Comparison of ENCODE assay signal across 26 cellular contexts in genomic region chr14:49995162-49995561, GRCh38.
A peak's percentile ranks its signal among the peaks of the same experiment; 100 is the strongest.
DNase-seq lines count a peak whose midpoint lies in the region; ATAC-seq, FAIRE-seq and TF ChIP-seq lines count a peak whose summit lies in the region.
"Had no signal": no experiment of that assay in that cellular context is flagged by ENCODE, and none has a peak within 500 bp of the region (broad histone marks: within the 10 kb centered on the region; RNA-seq: fewer than 3 reads in every experiment).

No MANE protein-coding gene starts in this region.

- no peak overlapping the region for H3K9ac ChIP-seq in HepG2 (ENCODE audit: insufficient read depth, low read depth, low read length)

- H2AFZ ChIP-seq in HepG2 (ENCODE audit: low read length) = no peak overlapping the region

- no peaks in the 10 kb centered on the region for H3K79me2 ChIP-seq in HepG2 (ENCODE audit: insufficient read depth, low read length)

- H3K27ac ChIP-seq in HepG2 (ENCODE audit: extremely low read length, insufficient read depth, low read length) = no peak overlapping the region
- H3K27ac ChIP-seq in right lobe of liver = no peak overlapping the region
- H3K27ac ChIP-seq: esophagus squamous epithelium, gastroesophageal sphincter, pancreas, sigmoid colon, thoracic aorta had no signal

- TF ChIP-seq EP300 in HepG2 (IDR thresholded peaks at IDR 0.05; ENCODE audit: low read depth in 2 of 2, low read length in 2 of 2) = no peak
- TF ChIP-seq EP300 in HepG2 (CRISPR knock-in tag; IDR thresholded peaks at IDR 0.05; ENCODE audit: borderline replicate concordance) = no peak

- no peak for TF ChIP-seq RAD21 in HepG2 (CRISPR knock-in tag; IDR thresholded peaks at IDR 0.05)

- 46% methylated on average over 5 of the region's 5 CpGs for WGBS in HepG2 (ENCODE audit: low lambda C conversion rate)
- no CpG with 5 or more reads among the region's 5 CpGs for WGBS in right lobe of liver (ENCODE audit: insufficient coverage, low coverage, low lambda C conversion rate, missing lambda C conversion rate)

- FAIRE-seq in HepG2 (lab: Jason Lieb, UNC) = no peak
- FAIRE-seq: GM12878, pancreas had no signal

- H3K27me3 ChIP-seq in HepG2 (ENCODE audit: control insufficient read depth in 1 of 2, insufficient read depth in 2 of 2, low read length in 2 of 2) = no peaks in the 10 kb centered on the region
- H3K27me3 ChIP-seq in right lobe of liver = no peaks in the 10 kb centered on the region
- H3K27me3 ChIP-seq: esophagus squamous epithelium, gastroesophageal sphincter, pancreas, sigmoid colon had no signal

- H3K4me1 ChIP-seq in HepG2 (ENCODE audit: insufficient read depth, low read length) (peaks cover 69% of the 10 kb centered on the region), right lobe of liver (peaks cover 0 to 23% (median 9%) of the 10 kb centered on the region in 4 donors)

- H3K4me3 ChIP-seq in HepG2 (replicated peaks in 1 of 3; ENCODE audit: insufficient read depth in 1 of 3, low read depth in 2 of 3, low read length in 3 of 3) (no peak overlapping the region), right lobe of liver (no peak overlapping the region)
- H3K4me3 ChIP-seq: esophagus squamous epithelium, gastroesophageal sphincter, GM12878, pancreas, sigmoid colon, thoracic aorta had no signal

- H3K27ac Mint-ChIP-seq in activated T-helper 17 cell treated with anti-CD3 and anti-CD28 coated beads, Interleukin-2, amount 50 U/mL, for 72 hours = peak overlapping the region; percentile 99
- H3K27ac Mint-ChIP-seq in mesothelial cell of epicardium = peak overlapping the region; percentile 55
- H3K27ac Mint-ChIP-seq in stimulated activated naive B cell treated with anti-CD40 and anti-IgM and Interleukin-4, amounts not matched to agents 10 μg/mL and 1 μg/mL and 100 μg/mL, for 72 hours = peak overlapping the region; percentile 25
- H3K27ac Mint-ChIP-seq: activated B cell treated with CpG ODN at 0.5 μM for 24 hours; activated naive CD4-positive, alpha-beta T cell treated with anti-CD3 and anti-CD28 coated beads, Interleukin-2, amount 10 ng/mL, durations not matched to agents 7 days and 5 days; activated T-cell treated with anti-CD3 and anti-CD28 coated beads, Interleukin-2, amount 50 U/mL, for 72 hours; CD8-positive, alpha-beta T cell had no signal

- intact Hi-C loops in HepG2 (cut with micrococcal nuclease; ENCODE audit: unreplicated experiment) = no loop called here
- intact Hi-C loops in right lobe of liver (cut with DNase I) = loop anchor here in 1 of 2 donors (10.0 kb wide), 1 partner anchor 100 kb away; the partner anchor contains the start of gene ARF6
- intact Hi-C loops in sciatic nerve (cut with DNase I) = no loop called here

- H3K4me2 ChIP-seq in HepG2 (ENCODE audit: low read depth, low read length) = peak overlapping the region; percentile 25

- CTCF ChIA-PET in HepG2 (lab: Yijun Ruan, JAX; ENCODE audit: low intra/inter-chr PET ratio, low total read pairs) = no interaction called here

- no TSS peak for BruUV-seq in HepG2 (replicated peaks; lab: Mats Ljungman, UMichigan)

- DNase-seq in HepG2 (ENCODE audit: low spot score) = no peak
- no peak for DNase-seq in right lobe of liver
- DNase-seq in mesothelial cell of epicardium (ENCODE audit: low spot score in 2 of 2, unreplicated experiment in 2 of 2) = no peak
- DNase-seq in stimulated activated naive B cell treated with anti-CD40 and anti-IgM and Interleukin-4, amounts not matched to agents 10 μg/mL and 1 μg/mL and 100 μg/mL, for 72 hours = no peak
- no peak for DNase-seq in sciatic nerve (ENCODE audit: low spot score)
- DNase-seq in activated CD8-positive, alpha-beta memory T cell treated with anti-CD3 and anti-CD28 coated beads, Interleukin-2, amount 50 U/mL, for 48 hours = no peak
- DNase-seq: activated B cell treated with CpG ODN at 0.5 μM for 24 hours; activated naive CD4-positive, alpha-beta T cell treated with anti-CD3 and anti-CD28 coated beads, Interleukin-2, amount 10 ng/mL, durations not matched to agents 7 days and 5 days; activated T-cell treated with anti-CD3 and anti-CD28 coated beads, Interleukin-2, amount 50 U/mL, for 72 hours; CD8-positive, alpha-beta T cell; effector memory CD8-positive, alpha-beta T cell; esophagus squamous epithelium; Kasumi-1; mesendoderm; naive thymus-derived CD8-positive, alpha-beta T cell; NCI-H187 treated with DMSO at 0.1 percent for 48 hours; NCI-H774; pancreas; sigmoid colon; stimulated activated CD4-positive, alpha-beta T cell treated with anti-CD3 and anti-CD28 coated beads, Interleukin-1b, Interleukin-23, amount 100 ng/mL, for 48 hours; SW 1271 had no signal

- H4K20me1 ChIP-seq in HepG2 (ENCODE audit: insufficient read depth, low read length) = no peaks in the 10 kb centered on the region

- POLR2A ChIA-PET in HepG2 (lab: Yijun Ruan, JAX) = interaction anchor here (1.2 kb wide), 1 partner anchor 9 kb away, joined by 5 read pairs; no protein-coding TSS in a partner anchor

- in situ Hi-C loops in HepG2 (cut with HindIII; ENCODE audit: extremely low pct_ligation_motif_present, low pct_unique_long_range_greater_than_20kb) = no loop called here

- H3K27me3 Mint-ChIP-seq in activated T-helper 17 cell treated with anti-CD3 and anti-CD28 coated beads, Interleukin-2, amount 50 U/mL, for 72 hours = no peaks in the 10 kb centered on the region
- H3K27me3 Mint-ChIP-seq in mesothelial cell of epicardium (ENCODE audit: low read depth) = no peaks in the 10 kb centered on the region
- no peaks in the 10 kb centered on the region for H3K27me3 Mint-ChIP-seq in stimulated activated naive B cell treated with anti-CD40 and anti-IgM and Interleukin-4, amounts not matched to agents 10 μg/mL and 1 μg/mL and 100 μg/mL, for 72 hours
- H3K27me3 Mint-ChIP-seq: activated B cell treated with CpG ODN at 0.5 μM for 24 hours; activated naive CD4-positive, alpha-beta T cell treated with anti-CD3 and anti-CD28 coated beads, Interleukin-2, amount 10 ng/mL, durations not matched to agents 7 days and 5 days; effector memory CD8-positive, alpha-beta T cell; naive thymus-derived CD8-positive, alpha-beta T cell had no signal

- H3K9me3 ChIP-seq in HepG2 (ENCODE audit: low read length) (no peaks in the 10 kb centered on the region), right lobe of liver (no peaks in the 10 kb centered on the region)
- H3K9me3 ChIP-seq: esophagus squamous epithelium, gastroesophageal sphincter, pancreas, sigmoid colon, thoracic aorta had no signal

- H3K4me1 Mint-ChIP-seq in activated T-helper 17 cell treated with anti-CD3 and anti-CD28 coated beads, Interleukin-2, amount 50 U/mL, for 72 hours = peaks cover 34% of the 10 kb centered on the region
- H3K4me1 Mint-ChIP-seq in mesothelial cell of epicardium = peaks cover 23% of the 10 kb centered on the region
- peaks cover 30 to 38% of the 10 kb centered on the region in 2 donors for H3K4me1 Mint-ChIP-seq in stimulated activated naive B cell treated with anti-CD40 and anti-IgM and Interleukin-4, amounts not matched to agents 10 μg/mL and 1 μg/mL and 100 μg/mL, for 72 hours

- H3K36me3 ChIP-seq in HepG2 (replicated peaks in 1 of 2; ENCODE audit: control insufficient read depth in 1 of 2, insufficient read depth in 2 of 2, low read length in 2 of 2) (no peaks in the 10 kb centered on the region), right lobe of liver (no peaks in the 10 kb centered on the region)
- H3K36me3 ChIP-seq: esophagus squamous epithelium, gastroesophageal sphincter, pancreas, sigmoid colon, thoracic aorta had no signal

- peak overlapping the region; percentile 47 for H3K4me3 Mint-ChIP-seq in activated T-helper 17 cell treated with anti-CD3 and anti-CD28 coated beads, Interleukin-2, amount 50 U/mL, for 72 hours
- H3K4me3 Mint-ChIP-seq in mesothelial cell of epicardium = no peak overlapping the region
- H3K4me3 Mint-ChIP-seq in stimulated activated naive B cell treated with anti-CD40 and anti-IgM and Interleukin-4, amounts not matched to agents 10 μg/mL and 1 μg/mL and 100 μg/mL, for 72 hours = no peak overlapping the region
- H3K4me3 Mint-ChIP-seq: activated B cell treated with CpG ODN at 0.5 μM for 24 hours; activated naive CD4-positive, alpha-beta T cell treated with anti-CD3 and anti-CD28 coated beads, Interleukin-2, amount 10 ng/mL, durations not matched to agents 7 days and 5 days; activated T-cell treated with anti-CD3 and anti-CD28 coated beads, Interleukin-2, amount 50 U/mL, for 72 hours; CD8-positive, alpha-beta T cell; effector memory CD8-positive, alpha-beta T cell; naive thymus-derived CD8-positive, alpha-beta T cell had no signal

- H3K9me3 Mint-ChIP-seq in activated T-helper 17 cell treated with anti-CD3 and anti-CD28 coated beads, Interleukin-2, amount 50 U/mL, for 72 hours = no peaks in the 10 kb centered on the region
- H3K9me3 Mint-ChIP-seq in mesothelial cell of epicardium = no peaks in the 10 kb centered on the region
- H3K9me3 Mint-ChIP-seq in stimulated activated naive B cell treated with anti-CD40 and anti-IgM and Interleukin-4, amounts not matched to agents 10 μg/mL and 1 μg/mL and 100 μg/mL, for 72 hours = peaks cover 0 to under 1% of the 10 kb centered on the region in 2 donors
- H3K9me3 Mint-ChIP-seq: activated B cell treated with CpG ODN at 0.5 μM for 24 hours; activated naive CD4-positive, alpha-beta T cell treated with anti-CD3 and anti-CD28 coated beads, Interleukin-2, amount 10 ng/mL, durations not matched to agents 7 days and 5 days; activated T-cell treated with anti-CD3 and anti-CD28 coated beads, Interleukin-2, amount 50 U/mL, for 72 hours; CD8-positive, alpha-beta T cell; effector memory CD8-positive, alpha-beta T cell; naive thymus-derived CD8-positive, alpha-beta T cell had no signal

- TF ChIP-seq POLR2A in HepG2 (IDR thresholded peaks at IDR 0.05; ENCODE audit: insufficient read depth in 1 of 2, low read depth in 2 of 2, low read length in 2 of 2) (no peak), right lobe of liver (IDR thresholded peaks at IDR 0.05) (no peak)

- ATAC-seq in HepG2 = no peak
- ATAC-seq in right lobe of liver = no peak
- ATAC-seq in activated T-helper 17 cell treated with anti-CD3 and anti-CD28 coated beads, Interleukin-2, amount 50 U/mL, for 72 hours (replicated peaks) = no peak
- ATAC-seq in stimulated activated naive B cell treated with anti-CD40 and anti-IgM and Interleukin-4, amounts not matched to agents 10 μg/mL and 1 μg/mL and 100 μg/mL, for 72 hours (replicated peaks) = no peak
- no peak for ATAC-seq in sciatic nerve
- ATAC-seq in esophagus mucosa = no peak
- ATAC-seq: activated T-cell treated with anti-CD3 and anti-CD28 coated beads, Interleukin-2, amount 50 U/mL, for 72 hours; CD8-positive, alpha-beta T cell; effector memory CD8-positive, alpha-beta T cell; gastroesophageal sphincter; GM12878; naive thymus-derived CD8-positive, alpha-beta T cell; pancreas had no signal

- TF ChIP-seq CTCF in HepG2 (CRISPR knock-in tag; IDR thresholded peaks at IDR 0.05) = no peak
- TF ChIP-seq CTCF in right lobe of liver (IDR thresholded peaks at IDR 0.05) = no peak
- TF ChIP-seq CTCF in mesothelial cell of epicardium (IDR thresholded peaks at IDR 0.05; ENCODE audit: unreplicated experiment) = no peak

- H3K36me3 Mint-ChIP-seq in activated T-helper 17 cell treated with anti-CD3 and anti-CD28 coated beads, Interleukin-2, amount 50 U/mL, for 72 hours (ENCODE audit: low read depth) = peaks cover 38% of the 10 kb centered on the region
- H3K36me3 Mint-ChIP-seq in mesothelial cell of epicardium = no peaks in the 10 kb centered on the region
- peaks cover under 1 to 2% of the 10 kb centered on the region in 2 donors for H3K36me3 Mint-ChIP-seq in stimulated activated naive B cell treated with anti-CD40 and anti-IgM and Interleukin-4, amounts not matched to agents 10 μg/mL and 1 μg/mL and 100 μg/mL, for 72 hours
- H3K36me3 Mint-ChIP-seq: CD8-positive, alpha-beta T cell had no signal

Comparison
In these comparisons a context has a peak if more than half of its experiments do, and no peak if none do; other contexts are left out.
1. H3K27ac Mint-ChIP-seq: peak in every context shown above with its lines; median percentile 99 in activated T-helper 17 cell treated with anti-CD3 and anti-CD28 coated beads, Interleukin-2, amount 50 U/mL, for 72 hours; 55 in mesothelial cell of epicardium; 25 in stimulated activated naive B cell treated with anti-CD40 and anti-IgM and Interleukin-4, amounts not matched to agents 10 μg/mL and 1 μg/mL and 100 μg/mL, for 72 hours.